ENCODE assay signal across 33 cellular contexts in genomic region chr14:94501588-94502516, GRCh38. TPM values are rescaled to one million over a fixed set of nuclear protein-coding genes. Genes with fewer than 3 reads are reported as not detected.
"Had no signal": no experiment of that assay in that cellular context is flagged by ENCODE, and none has a peak within 500 bp of the region (broad histone marks: within the 10 kb centered on the region; RNA-seq: fewer than 3 reads in every experiment).

No MANE protein-coding gene starts in this region.

- H3K36me3 Mint-ChIP-seq: memory B cell; mesothelial cell of epicardium; natural killer cell; neural progenitor cell; stimulated activated memory B cell treated with anti-CD40 and anti-IgM and Interleukin-4, amounts not matched to agents 10 μg/mL and 1 μg/mL and 100 μg/mL, for 72 hours had no signal

- H3K4me1 ChIP-seq: heart right ventricle, left lung, lower lobe of right lung, neural progenitor cell, parathyroid adenoma, prostate gland, spleen, transverse colon had no signal

- H3K36me3 ChIP-seq: heart right ventricle, left lung, lower lobe of right lung, neural progenitor cell, prostate gland, spleen, thoracic aorta, transverse colon had no signal

- ATAC-seq: heart right ventricle; left lung; natural killer cell; sciatic nerve; stimulated activated memory B cell treated with anti-CD40 and anti-IgM and Interleukin-4, amounts not matched to agents 10 μg/mL and 1 μg/mL and 100 μg/mL, for 72 hours; stimulated activated naive CD8-positive, alpha-beta T cell treated with anti-CD3 and anti-CD28 coated beads, Interleukin-15, amount 100 ng/mL, for 72 hours had no signal

- H3K27me3 ChIP-seq: neural progenitor cell, transverse colon had no signal

- H3K9me3 Mint-ChIP-seq: memory B cell; mesothelial cell of epicardium; natural killer cell; neural progenitor cell; stimulated activated memory B cell treated with anti-CD40 and anti-IgM and Interleukin-4, amounts not matched to agents 10 μg/mL and 1 μg/mL and 100 μg/mL, for 72 hours; stimulated activated naive CD8-positive, alpha-beta T cell treated with anti-CD3 and anti-CD28 coated beads, Interleukin-15, amount 100 ng/mL, for 72 hours had no signal

- DNase-seq: cortex of kidney; dorsolateral prefrontal cortex; effector CD8-positive, alpha-beta T cell; heart right ventricle; hypothalamus; kidney glomerular epithelial cell; left lung; lower lobe of right lung; natural killer cell; nucleus accumbens; spleen; stimulated activated CD4-positive, alpha-beta T cell treated with anti-CD3 and anti-CD28 coated beads, Interleukin-15, amount 100 ng/mL, for 24 hours; stimulated activated CD4-positive, alpha-beta T cell treated with anti-CD3 and anti-CD28 coated beads, Interleukin-1b, Interleukin-23, amount 100 ng/mL, for 48 hours; stimulated activated CD4-positive, alpha-beta T cell treated with anti-CD3 and anti-CD28 coated beads, Interleukin-4, amount 100 ng/mL, for 24 hours; stimulated activated naive CD8-positive, alpha-beta T cell treated with anti-CD3 and anti-CD28 coated beads, Interleukin-15, amount 100 ng/mL, for 72 hours; transverse colon had no signal

- H3K4me1 Mint-ChIP-seq: memory B cell; mesothelial cell of epicardium; natural killer cell; neural progenitor cell; stimulated activated memory B cell treated with anti-CD40 and anti-IgM and Interleukin-4, amounts not matched to agents 10 μg/mL and 1 μg/mL and 100 μg/mL, for 72 hours; stimulated activated naive CD8-positive, alpha-beta T cell treated with anti-CD3 and anti-CD28 coated beads, Interleukin-15, amount 100 ng/mL, for 72 hours had no signal

- H3K27ac Mint-ChIP-seq: memory B cell; mesothelial cell of epicardium; natural killer cell; neural progenitor cell; stimulated activated memory B cell treated with anti-CD40 and anti-IgM and Interleukin-4, amounts not matched to agents 10 μg/mL and 1 μg/mL and 100 μg/mL, for 72 hours; stimulated activated naive CD8-positive, alpha-beta T cell treated with anti-CD3 and anti-CD28 coated beads, Interleukin-15, amount 100 ng/mL, for 72 hours had no signal

- H3K9me3 ChIP-seq: heart right ventricle, left lung, lower lobe of right lung, prostate gland, spleen, thoracic aorta, transverse colon had no signal

- H3K27ac ChIP-seq: dorsolateral prefrontal cortex, heart right ventricle, left lung, lower lobe of right lung, neural progenitor cell, parathyroid adenoma, prostate gland, spleen, thoracic aorta, transverse colon had no signal

- H3K4me3 ChIP-seq: dorsolateral prefrontal cortex, heart right ventricle, left lung, lower lobe of right lung, neural progenitor cell, prostate gland, spleen, thoracic aorta, transverse colon had no signal

- H3K4me3 Mint-ChIP-seq: memory B cell; mesothelial cell of epicardium; natural killer cell; neural progenitor cell; stimulated activated memory B cell treated with anti-CD40 and anti-IgM and Interleukin-4, amounts not matched to agents 10 μg/mL and 1 μg/mL and 100 μg/mL, for 72 hours; stimulated activated naive CD8-positive, alpha-beta T cell treated with anti-CD3 and anti-CD28 coated beads, Interleukin-15, amount 100 ng/mL, for 72 hours had no signal

RNA-seq across cellular contexts. Expression of gene SERPINA12, which starts 7.4 kb away (rescaled TPM):
- total RNA-seq: cerebellum, dorsolateral prefrontal cortex, frontal cortex, heart right ventricle, left lung, lower lobe of right lung, mesothelial cell of epicardium, mucosa of gallbladder, myocyte, natural killer cell, renal cortical epithelial cell, sciatic nerve, skeletal muscle tissue, spleen, subcutaneous adipose tissue, thoracic aorta, transverse colon, urinary bladder had no signal
- polyA plus RNA-seq: esophagus, heart right ventricle, spleen, urinary bladder had no signal

RNA-seq across cellular contexts. Expression of gene SERPINA9, which starts 25.9 kb away (rescaled TPM):
- total RNA-seq: cerebellum, dorsolateral prefrontal cortex, frontal cortex, heart right ventricle, left lung, lower lobe of right lung, mesothelial cell of epicardium, mucosa of gallbladder, myocyte, natural killer cell, prostate gland, renal cortical epithelial cell, sciatic nerve, skeletal muscle tissue, spleen, subcutaneous adipose tissue, transverse colon, urinary bladder had no signal
- polyA plus RNA-seq: esophagus, heart right ventricle, urinary bladder had no signal

RNA-seq across cellular contexts. Expression of gene SERPINA11, which starts 49.3 kb away (rescaled TPM):
- total RNA-seq: cerebellum, frontal cortex, heart right ventricle, left lung, lower lobe of right lung, mesothelial cell of epicardium, myocyte, natural killer cell, prostate gland, renal cortical epithelial cell, sciatic nerve, skeletal muscle tissue, spleen, subcutaneous adipose tissue, thoracic aorta, urinary bladder had no signal
- polyA plus RNA-seq: heart right ventricle, spleen had no signal

RNA-seq across cellular contexts. Expression of gene SERPINA4, which starts 59.4 kb away (rescaled TPM):
- total RNA-seq: cerebellum, dorsolateral prefrontal cortex, frontal cortex, heart right ventricle, left lung, lower lobe of right lung, mesothelial cell of epicardium, myocyte, natural killer cell, sciatic nerve, skeletal muscle tissue, spleen, subcutaneous adipose tissue, thoracic aorta, transverse colon, urinary bladder had no signal
- polyA plus RNA-seq: esophagus, heart right ventricle, spleen, urinary bladder had no signal
